1 cellular context compared by ENCODE assay signal in the genomic region with DNA sequence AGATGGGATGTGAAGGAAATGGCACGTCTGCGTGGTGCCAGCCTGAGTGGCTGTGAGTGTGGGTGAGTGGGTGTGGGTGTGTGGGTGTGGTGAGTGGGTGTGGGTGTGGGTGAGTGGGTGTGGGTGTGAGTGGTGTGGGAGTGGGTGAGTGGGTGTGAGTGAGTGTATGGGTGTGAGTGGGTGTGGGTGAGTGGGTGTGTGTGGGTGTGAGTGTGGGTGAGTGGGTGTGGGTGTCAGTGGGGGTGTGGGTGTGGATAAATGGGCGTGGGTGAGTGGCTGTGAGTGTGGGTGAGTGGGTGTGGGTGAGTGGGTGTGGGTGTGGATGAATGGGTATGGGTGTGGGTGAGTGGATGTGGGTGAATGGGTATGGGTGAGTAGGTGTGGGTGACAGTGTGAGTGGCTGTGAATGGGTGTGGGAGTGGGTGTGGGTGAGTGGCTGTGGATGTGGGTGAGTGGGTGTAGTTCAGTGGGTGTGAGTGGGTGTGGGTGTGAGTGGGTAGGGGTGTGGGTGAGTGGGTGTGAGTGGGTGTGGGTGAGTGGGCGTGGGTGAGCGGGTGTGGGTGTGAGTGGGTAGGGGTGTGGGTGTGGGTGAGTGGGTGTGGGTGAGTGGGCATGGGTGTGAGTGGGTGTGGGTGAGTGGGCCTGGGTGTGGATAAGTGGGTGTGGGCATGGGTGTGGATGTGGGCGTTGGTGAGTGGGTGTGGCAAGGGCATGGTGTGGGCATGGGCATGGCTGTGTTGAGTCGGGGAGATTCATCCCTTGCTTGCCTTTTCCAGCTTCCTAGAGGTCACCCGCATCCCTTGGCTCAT.
TF ChIP-seq lines count a peak whose summit lies in the region.

No MANE protein-coding gene starts in this region.

TF ChIP-seq in K562, 482 proteins besides CTCF, POLR2A, EP300 and RAD21 (continued from another document and continues in another):
- TF ChIP-seq, protein P1, sequence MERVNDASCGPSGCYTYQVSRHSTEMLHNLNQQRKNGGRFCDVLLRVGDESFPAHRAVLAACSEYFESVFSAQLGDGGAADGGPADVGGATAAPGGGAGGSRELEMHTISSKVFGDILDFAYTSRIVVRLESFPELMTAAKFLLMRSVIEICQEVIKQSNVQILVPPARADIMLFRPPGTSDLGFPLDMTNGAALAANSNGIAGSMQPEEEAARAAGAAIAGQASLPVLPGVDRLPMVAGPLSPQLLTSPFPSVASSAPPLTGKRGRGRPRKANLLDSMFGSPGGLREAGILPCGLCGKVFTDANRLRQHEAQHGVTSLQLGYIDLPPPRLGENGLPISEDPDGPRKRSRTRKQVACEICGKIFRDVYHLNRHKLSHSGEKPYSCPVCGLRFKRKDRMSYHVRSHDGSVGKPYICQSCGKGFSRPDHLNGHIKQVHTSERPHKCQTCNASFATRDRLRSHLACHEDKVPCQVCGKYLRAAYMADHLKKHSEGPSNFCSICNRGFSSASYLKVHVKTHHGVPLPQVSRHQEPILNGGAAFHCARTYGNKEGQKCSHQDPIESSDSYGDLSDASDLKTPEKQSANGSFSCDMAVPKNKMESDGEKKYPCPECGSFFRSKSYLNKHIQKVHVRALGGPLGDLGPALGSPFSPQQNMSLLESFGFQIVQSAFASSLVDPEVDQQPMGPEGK (CRISPR knock-in tag; IDR thresholded peaks at IDR 0.05; ENCODE audit: borderline replicate concordance) = no peak
- TF ChIP-seq, protein P2, sequence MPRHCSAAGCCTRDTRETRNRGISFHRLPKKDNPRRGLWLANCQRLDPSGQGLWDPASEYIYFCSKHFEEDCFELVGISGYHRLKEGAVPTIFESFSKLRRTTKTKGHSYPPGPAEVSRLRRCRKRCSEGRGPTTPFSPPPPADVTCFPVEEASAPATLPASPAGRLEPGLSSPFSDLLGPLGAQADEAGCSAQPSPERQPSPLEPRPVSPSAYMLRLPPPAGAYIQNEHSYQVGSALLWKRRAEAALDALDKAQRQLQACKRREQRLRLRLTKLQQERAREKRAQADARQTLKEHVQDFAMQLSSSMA (CRISPR knock-in tag; IDR thresholded peaks at IDR 0.05) = no peak
- TF ChIP-seq MCM7 (IDR thresholded peaks at IDR 0.05) (no peak), ZNF398 (CRISPR knock-in tag; IDR thresholded peaks at IDR 0.05) (no peak), FOXM1 (IDR thresholded peaks at IDR 0.05; ENCODE audit: low read depth) (no peak), FOXM1 (CRISPR knock-in tag; IDR thresholded peaks at IDR 0.05; ENCODE audit: low read depth) (no peak), RFX7 (CRISPR knock-in tag; IDR thresholded peaks at IDR 0.05) (no peak), RBM22 (IDR thresholded peaks at IDR 0.05; ENCODE audit: low read depth, low read length, poor library complexity, severe bottlenecking) (no peak), ZNF699 (CRISPR knock-in tag; IDR thresholded peaks at IDR 0.05; ENCODE audit: insufficient replicate concordance) (no peak), ZNF253 (CRISPR knock-in tag; conservative IDR thresholded peaks at IDR 0.05) (no peak), NFATC3 (IDR thresholded peaks at IDR 0.05) (no peak), CHD4 (IDR thresholded peaks at IDR 0.05; ENCODE audit: insufficient read depth, insufficient replicate concordance, low read depth, low read length, poor library complexity, severe bottlenecking) (peak; percentile 31), KLF1 (tag; IDR thresholded peaks at IDR 0.05) (no peak), CEBPZ (IDR thresholded peaks at IDR 0.05; ENCODE audit: borderline replicate concordance, low read depth, low read length) (no peak), PML (IDR thresholded peaks at IDR 0.05; ENCODE audit: low read length) (no peak), FIP1L1 (IDR thresholded peaks at IDR 0.05; ENCODE audit: low read depth, low read length, poor library complexity, severe bottlenecking) (no peak), KDM5B (IDR thresholded peaks at IDR 0.05; ENCODE audit: insufficient replicate concordance, low read depth, low read length) (no peak), PCBP1 (IDR thresholded peaks at IDR 0.05; ENCODE audit: low read depth, low read length, poor library complexity, severe bottlenecking) (peak; percentile 77), DNMT1 (IDR thresholded peaks at IDR 0.05) (no peak), IRF9 (tag; IDR thresholded peaks at IDR 0.05) (no peak), SRSF3 (IDR thresholded peaks at IDR 0.05; ENCODE audit: insufficient read depth, low read length) (no peak), HBP1 (CRISPR knock-in tag; IDR thresholded peaks at IDR 0.05) (0 out of 2 replicates have a peak, but pooled peaks have one; percentile 52), ZNF212 (CRISPR knock-in tag; IDR thresholded peaks at IDR 0.05) (no peak), MEF2D (tag; conservative IDR thresholded peaks at IDR 0.05; ENCODE audit: low read depth) (no peak; the same call in 1 of the 2 replicates), ZNF561 (CRISPR knock-in tag; conservative IDR thresholded peaks at IDR 0.05) (no peak), ZNF324 (CRISPR knock-in tag; IDR thresholded peaks at IDR 0.05) (no peak), ZBTB8A (IDR thresholded peaks at IDR 0.05; ENCODE audit: partially characterized antibody) (no peak), TEAD1 (CRISPR knock-in tag; IDR thresholded peaks at IDR 0.05) (peak in 1 of 2 experiments; percentile 7; a peak in 1 of 4 replicates)
- TF ChIP-seq, protein P3, sequence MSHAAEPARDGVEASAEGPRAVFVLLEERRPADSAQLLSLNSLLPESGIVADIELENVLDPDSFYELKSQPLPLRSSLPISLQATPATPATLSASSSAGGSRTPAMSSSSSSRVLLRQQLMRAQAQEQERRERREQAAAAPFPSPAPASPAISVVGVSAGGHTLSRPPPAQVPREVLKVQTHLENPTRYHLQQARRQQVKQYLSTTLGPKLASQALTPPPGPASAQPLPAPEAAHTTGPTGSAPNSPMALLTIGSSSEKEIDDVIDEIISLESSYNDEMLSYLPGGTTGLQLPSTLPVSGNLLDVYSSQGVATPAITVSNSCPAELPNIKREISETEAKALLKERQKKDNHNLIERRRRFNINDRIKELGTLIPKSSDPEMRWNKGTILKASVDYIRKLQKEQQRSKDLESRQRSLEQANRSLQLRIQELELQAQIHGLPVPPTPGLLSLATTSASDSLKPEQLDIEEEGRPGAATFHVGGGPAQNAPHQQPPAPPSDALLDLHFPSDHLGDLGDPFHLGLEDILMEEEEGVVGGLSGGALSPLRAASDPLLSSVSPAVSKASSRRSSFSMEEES (CRISPR knock-in tag; IDR thresholded peaks at IDR 0.05) = no peak
- TF ChIP-seq, protein P4, sequence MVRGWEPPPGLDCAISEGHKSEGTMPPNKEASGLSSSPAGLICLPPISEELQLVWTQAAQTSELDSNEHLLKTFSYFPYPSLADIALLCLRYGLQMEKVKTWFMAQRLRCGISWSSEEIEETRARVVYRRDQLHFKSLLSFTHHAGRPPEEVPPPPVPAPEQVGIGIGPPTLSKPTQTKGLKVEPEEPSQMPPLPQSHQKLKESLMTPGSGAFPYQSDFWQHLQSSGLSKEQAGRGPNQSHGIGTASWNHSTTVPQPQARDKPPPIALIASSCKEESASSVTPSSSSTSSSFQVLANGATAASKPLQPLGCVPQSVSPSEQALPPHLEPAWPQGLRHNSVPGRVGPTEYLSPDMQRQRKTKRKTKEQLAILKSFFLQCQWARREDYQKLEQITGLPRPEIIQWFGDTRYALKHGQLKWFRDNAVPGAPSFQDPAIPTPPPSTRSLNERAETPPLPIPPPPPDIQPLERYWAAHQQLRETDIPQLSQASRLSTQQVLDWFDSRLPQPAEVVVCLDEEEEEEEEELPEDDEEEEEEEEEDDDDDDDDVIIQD (CRISPR knock-in tag; IDR thresholded peaks at IDR 0.05) = no peak
- TF ChIP-seq, protein P5, sequence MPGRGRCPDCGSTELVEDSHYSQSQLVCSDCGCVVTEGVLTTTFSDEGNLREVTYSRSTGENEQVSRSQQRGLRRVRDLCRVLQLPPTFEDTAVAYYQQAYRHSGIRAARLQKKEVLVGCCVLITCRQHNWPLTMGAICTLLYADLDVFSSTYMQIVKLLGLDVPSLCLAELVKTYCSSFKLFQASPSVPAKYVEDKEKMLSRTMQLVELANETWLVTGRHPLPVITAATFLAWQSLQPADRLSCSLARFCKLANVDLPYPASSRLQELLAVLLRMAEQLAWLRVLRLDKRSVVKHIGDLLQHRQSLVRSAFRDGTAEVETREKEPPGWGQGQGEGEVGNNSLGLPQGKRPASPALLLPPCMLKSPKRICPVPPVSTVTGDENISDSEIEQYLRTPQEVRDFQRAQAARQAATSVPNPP (IDR thresholded peaks at IDR 0.05; ENCODE audit: borderline replicate concordance, insufficient read depth, insufficient read length) = no peak
- TF ChIP-seq, protein P6, sequence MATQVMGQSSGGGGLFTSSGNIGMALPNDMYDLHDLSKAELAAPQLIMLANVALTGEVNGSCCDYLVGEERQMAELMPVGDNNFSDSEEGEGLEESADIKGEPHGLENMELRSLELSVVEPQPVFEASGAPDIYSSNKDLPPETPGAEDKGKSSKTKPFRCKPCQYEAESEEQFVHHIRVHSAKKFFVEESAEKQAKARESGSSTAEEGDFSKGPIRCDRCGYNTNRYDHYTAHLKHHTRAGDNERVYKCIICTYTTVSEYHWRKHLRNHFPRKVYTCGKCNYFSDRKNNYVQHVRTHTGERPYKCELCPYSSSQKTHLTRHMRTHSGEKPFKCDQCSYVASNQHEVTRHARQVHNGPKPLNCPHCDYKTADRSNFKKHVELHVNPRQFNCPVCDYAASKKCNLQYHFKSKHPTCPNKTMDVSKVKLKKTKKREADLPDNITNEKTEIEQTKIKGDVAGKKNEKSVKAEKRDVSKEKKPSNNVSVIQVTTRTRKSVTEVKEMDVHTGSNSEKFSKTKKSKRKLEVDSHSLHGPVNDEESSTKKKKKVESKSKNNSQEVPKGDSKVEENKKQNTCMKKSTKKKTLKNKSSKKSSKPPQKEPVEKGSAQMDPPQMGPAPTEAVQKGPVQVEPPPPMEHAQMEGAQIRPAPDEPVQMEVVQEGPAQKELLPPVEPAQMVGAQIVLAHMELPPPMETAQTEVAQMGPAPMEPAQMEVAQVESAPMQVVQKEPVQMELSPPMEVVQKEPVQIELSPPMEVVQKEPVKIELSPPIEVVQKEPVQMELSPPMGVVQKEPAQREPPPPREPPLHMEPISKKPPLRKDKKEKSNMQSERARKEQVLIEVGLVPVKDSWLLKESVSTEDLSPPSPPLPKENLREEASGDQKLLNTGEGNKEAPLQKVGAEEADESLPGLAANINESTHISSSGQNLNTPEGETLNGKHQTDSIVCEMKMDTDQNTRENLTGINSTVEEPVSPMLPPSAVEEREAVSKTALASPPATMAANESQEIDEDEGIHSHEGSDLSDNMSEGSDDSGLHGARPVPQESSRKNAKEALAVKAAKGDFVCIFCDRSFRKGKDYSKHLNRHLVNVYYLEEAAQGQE (CRISPR knock-in tag; IDR thresholded peaks at IDR 0.05; ENCODE audit: low read depth) = no peak
